ENCODE assay signal across 8 cellular contexts in the genomic region with DNA sequence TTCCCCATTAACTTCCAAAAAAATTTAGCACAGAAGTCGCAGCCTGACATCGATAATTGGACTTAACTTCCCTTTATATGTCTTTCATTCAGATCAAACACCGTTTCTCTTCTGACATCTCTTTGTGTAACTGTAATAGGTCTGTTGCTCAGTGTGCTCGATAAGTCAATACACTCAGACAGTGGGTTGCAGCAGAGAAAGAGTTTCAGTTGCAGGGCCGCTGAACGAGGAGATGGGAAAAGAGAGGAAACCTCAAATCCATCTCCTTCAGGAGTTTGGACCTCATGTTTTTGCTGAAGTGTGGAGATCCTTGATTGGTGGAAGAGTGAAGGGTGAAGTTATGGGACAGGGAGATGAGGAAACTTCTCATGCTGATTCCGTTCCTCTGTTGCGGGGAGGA. TPM values are rescaled to one million over a fixed set of nuclear protein-coding genes. Genes with fewer than 3 reads are reported as not detected.
DNase-seq lines count a peak whose midpoint lies in the region; ATAC-seq and TF ChIP-seq lines count a peak whose summit lies in the region.

No MANE protein-coding gene starts in this region.

- H3K4me3 ChIP-seq in iPS-11a (ENCODE audit: low read depth, low read length): peak overlapping the region; percentile 93

- CTCF ChIA-PET in activated CD8-positive, alpha-beta T cell treated with anti-CD3 and anti-CD28 coated beads for 36 hours (lab: Charles Lee): interaction anchor here (1.5 kb wide), 1 partner anchor 11 kb away, joined by 9 read pairs; no protein-coding TSS in a partner anchor

- peak overlapping the region; percentile 95 for H3K4me3 Mint-ChIP-seq in T-helper 1 cell treated with Interleukin-12 subunit alpha and Interleukin-12 subunit beta and Interleukin-4 antibody, amounts not matched to agents 30 μg/mL and 1 μg/mL, for 36 hours
- peak overlapping the region; percentile 91 for H3K4me3 Mint-ChIP-seq in activated CD8-positive, alpha-beta T cell treated with anti-CD3 and anti-CD28 coated beads for 36 hours
- peak overlapping the region; percentile 91 to 98 for H3K4me3 Mint-ChIP-seq in stimulated activated naive CD8-positive, alpha-beta T cell treated with anti-CD3 and anti-CD28 coated beads, Interleukin-15, amount 100 ng/mL, for 72 hours

- peaks cover 3% of the 10 kb centered on the region for H3K36me3 Mint-ChIP-seq in T-helper 1 cell treated with Interleukin-12 subunit alpha and Interleukin-12 subunit beta and Interleukin-4 antibody, amounts not matched to agents 30 μg/mL and 1 μg/mL, for 36 hours (ENCODE audit: low read depth)
- peaks cover 1% of the 10 kb centered on the region for H3K36me3 Mint-ChIP-seq in activated CD8-positive, alpha-beta T cell treated with anti-CD3 and anti-CD28 coated beads for 36 hours (ENCODE audit: low read depth)

- no peak for ATAC-seq in activated CD8-positive, alpha-beta T cell treated with anti-CD3 and anti-CD28 coated beads for 36 hours
- ATAC-seq in stimulated activated naive CD8-positive, alpha-beta T cell treated with anti-CD3 and anti-CD28 coated beads, Interleukin-15, amount 100 ng/mL, for 72 hours: no peak
- no peak for ATAC-seq in GM18519 (IDR thresholded peaks at IDR 0.05; ENCODE audit: low FRiP score, unreplicated experiment)

- H3K9me3 Mint-ChIP-seq in T-helper 1 cell treated with Interleukin-12 subunit alpha and Interleukin-12 subunit beta and Interleukin-4 antibody, amounts not matched to agents 30 μg/mL and 1 μg/mL, for 36 hours: no peaks in the 10 kb centered on the region
- H3K9me3 Mint-ChIP-seq in activated CD8-positive, alpha-beta T cell treated with anti-CD3 and anti-CD28 coated beads for 36 hours: no peaks in the 10 kb centered on the region
- no peaks in the 10 kb centered on the region for H3K9me3 Mint-ChIP-seq in stimulated activated naive CD8-positive, alpha-beta T cell treated with anti-CD3 and anti-CD28 coated beads, Interleukin-15, amount 100 ng/mL, for 72 hours

- H3K4me1 Mint-ChIP-seq in T-helper 1 cell treated with Interleukin-12 subunit alpha and Interleukin-12 subunit beta and Interleukin-4 antibody, amounts not matched to agents 30 μg/mL and 1 μg/mL, for 36 hours (ENCODE audit: low read depth): peaks cover 24% of the 10 kb centered on the region
- H3K4me1 Mint-ChIP-seq in activated CD8-positive, alpha-beta T cell treated with anti-CD3 and anti-CD28 coated beads for 36 hours (ENCODE audit: low read depth): peaks cover 31% of the 10 kb centered on the region
- H3K4me1 Mint-ChIP-seq in stimulated activated naive CD8-positive, alpha-beta T cell treated with anti-CD3 and anti-CD28 coated beads, Interleukin-15, amount 100 ng/mL, for 72 hours: peaks cover 41% of the 10 kb centered on the region

- peak overlapping the region; percentile 93 for H3K27ac Mint-ChIP-seq in T-helper 1 cell treated with Interleukin-12 subunit alpha and Interleukin-12 subunit beta and Interleukin-4 antibody, amounts not matched to agents 30 μg/mL and 1 μg/mL, for 36 hours
- no peak overlapping the region for H3K27ac Mint-ChIP-seq in activated CD8-positive, alpha-beta T cell treated with anti-CD3 and anti-CD28 coated beads for 36 hours
- H3K27ac Mint-ChIP-seq in stimulated activated naive CD8-positive, alpha-beta T cell treated with anti-CD3 and anti-CD28 coated beads, Interleukin-15, amount 100 ng/mL, for 72 hours: peak overlapping the region in 1 of 2 donors; percentile 93

- TF ChIP-seq CTCF in activated CD8-positive, alpha-beta T cell treated with anti-CD3 and anti-CD28 coated beads for 36 hours (IDR thresholded peaks at IDR 0.05): no peak

- POLR2A ChIA-PET in activated CD8-positive, alpha-beta T cell treated with anti-CD3 and anti-CD28 coated beads for 36 hours (lab: Charles Lee): no interaction called here

- H3K27me3 Mint-ChIP-seq in T-helper 1 cell treated with Interleukin-12 subunit alpha and Interleukin-12 subunit beta and Interleukin-4 antibody, amounts not matched to agents 30 μg/mL and 1 μg/mL, for 36 hours (ENCODE audit: low read depth): no peaks in the 10 kb centered on the region
- no peaks in the 10 kb centered on the region for H3K27me3 Mint-ChIP-seq in activated CD8-positive, alpha-beta T cell treated with anti-CD3 and anti-CD28 coated beads for 36 hours
- peaks cover 12% of the 10 kb centered on the region for H3K27me3 Mint-ChIP-seq in stimulated activated naive CD8-positive, alpha-beta T cell treated with anti-CD3 and anti-CD28 coated beads, Interleukin-15, amount 100 ng/mL, for 72 hours

- intact Hi-C loops in activated CD8-positive, alpha-beta T cell treated with anti-CD3 and anti-CD28 coated beads for 36 hours (cut with micrococcal nuclease): no loop called here

- no peak for DNase-seq in T-helper 1 cell
- DNase-seq in activated CD8-positive, alpha-beta T cell treated with anti-CD3 and anti-CD28 coated beads for 36 hours: no peak
- DNase-seq in stimulated activated naive CD8-positive, alpha-beta T cell treated with anti-CD3 and anti-CD28 coated beads, Interleukin-15, amount 100 ng/mL, for 72 hours: no peak
- no peak for DNase-seq in NCI-H69 (lab: John Stamatoyannopoulos, UW)
- DNase-seq in effector CD4-positive, alpha-beta T cell: no peak

RNA-seq across cellular contexts. Expression of a gene that starts 1.1 kb away (rescaled TPM):
- total RNA-seq in activated CD8-positive, alpha-beta T cell treated with anti-CD3 and anti-CD28 coated beads for 36 hours: 10 to 100 TPM; 41.7 to 42.2 TPM

RNA-seq across cellular contexts. Expression of a gene that starts 32.8 kb away (rescaled TPM):
- under 1 TPM; 0.58 to 0.70 TPM for total RNA-seq in activated CD8-positive, alpha-beta T cell treated with anti-CD3 and anti-CD28 coated beads for 36 hours
